ENCODE assay signal across 19 cellular contexts in the genomic region with DNA sequence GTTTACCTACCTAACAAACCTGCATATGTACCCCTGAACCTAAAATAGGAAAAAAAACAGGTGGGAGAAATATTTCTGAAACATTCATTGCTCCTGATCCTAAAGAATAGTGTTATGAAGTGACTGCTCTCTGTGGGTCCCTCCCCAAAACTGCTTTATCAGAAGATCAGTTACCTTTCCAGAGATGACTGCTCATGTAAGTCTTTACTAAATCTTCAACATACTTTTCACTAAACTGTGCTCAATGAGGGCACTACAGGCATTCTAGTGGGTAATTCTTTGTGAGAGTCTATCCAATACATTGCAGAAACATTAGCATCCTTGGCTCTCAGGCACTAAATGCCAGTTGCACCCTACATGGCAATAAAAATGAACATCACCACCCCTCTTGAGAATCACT.
DNase-seq lines count a peak whose midpoint lies in the region; ATAC-seq and TF ChIP-seq lines count a peak whose summit lies in the region.
"Had no signal": no experiment of that assay in that cellular context is flagged by ENCODE, and none has a peak within 500 bp of the region (broad histone marks: within the 10 kb centered on the region; RNA-seq: fewer than 3 reads in every experiment).

No MANE protein-coding gene starts in this region.

- H3K4me3 Mint-ChIP-seq in chondrocyte (ENCODE audit: unreplicated experiment) = peak overlapping the region; percentile 10
- H3K4me3 Mint-ChIP-seq: CD4-positive, CD25-positive, alpha-beta regulatory T cell; HFFc6 had no signal

- H3K27me3 ChIP-seq in right atrium auricular region (no peaks in the 10 kb centered on the region), lower lobe of right lung (ENCODE audit: low read depth) (no peaks in the 10 kb centered on the region), upper lobe of right lung (no peaks in the 10 kb centered on the region)
- H3K27me3 ChIP-seq: BLaER1 had no signal

- intact Hi-C loops in left cardiac atrium (cut with DNase I) = no loop called here
- intact Hi-C loops in lower lobe of right lung (cut with DNase I) = no loop called here
- intact Hi-C loops in upper lobe of right lung (cut with DNase I) = no loop called here

- H3K9me3 ChIP-seq in right atrium auricular region (no peaks in the 10 kb centered on the region), lower lobe of right lung (no peaks in the 10 kb centered on the region), upper lobe of right lung (no peaks in the 10 kb centered on the region)
- H3K9me3 ChIP-seq: BLaER1, HAP-1 had no signal

- TF ChIP-seq CTCF in right atrium auricular region (IDR thresholded peaks at IDR 0.05) (no peak), chondrocyte (IDR thresholded peaks at IDR 0.05) (no peak), lower lobe of right lung (IDR thresholded peaks at IDR 0.05) (no peak), upper lobe of right lung (IDR thresholded peaks at IDR 0.05) (no peak)

- DNase-seq in right atrium auricular region (ENCODE audit: low spot score) (no peak), left cardiac atrium (no peak), chondrocyte (ENCODE audit: low spot score) (no peak), lower lobe of right lung (no peak), upper lobe of right lung (no peak), amniotic stem cell (lab: John Stamatoyannopoulos, UW) (no peak), SIG-M5 (lab: John Stamatoyannopoulos, UW) (no peak)
- DNase-seq: CD4-positive, CD25-positive, alpha-beta regulatory T cell; GOT3; HFFc6; KG1; MM.1S; NCI-H2029; NCI-H526 treated with DMSO at 0.1 percent for 48 hours; RPMI8226; SHP77 treated with DMSO at 0.1 percent for 48 hours had no signal

- peaks cover 5% of the 10 kb centered on the region for H3K9me3 Mint-ChIP-seq in chondrocyte (ENCODE audit: low read depth)
- H3K9me3 Mint-ChIP-seq: HFFc6 had no signal

- H3K36me3 ChIP-seq in right atrium auricular region (no peaks in the 10 kb centered on the region), lower lobe of right lung (no peaks in the 10 kb centered on the region), upper lobe of right lung (no peaks in the 10 kb centered on the region)
- H3K36me3 ChIP-seq: BLaER1, HAP-1 had no signal

- H3K27ac Mint-ChIP-seq in chondrocyte (ENCODE audit: unreplicated experiment) = no peak overlapping the region
- H3K27ac Mint-ChIP-seq: CD4-positive, CD25-positive, alpha-beta regulatory T cell; HFFc6 had no signal

- no peaks in the 10 kb centered on the region for H3K27me3 Mint-ChIP-seq in chondrocyte (ENCODE audit: low read depth)

- H3K4me1 ChIP-seq in right atrium auricular region (peaks cover 0 to 17% of the 10 kb centered on the region in 2 donors), lower lobe of right lung (no peaks in the 10 kb centered on the region), upper lobe of right lung (peaks cover 3% of the 10 kb centered on the region)
- H3K4me1 ChIP-seq: BLaER1, HAP-1 had no signal

- H3K4me3 ChIP-seq in right atrium auricular region = peak overlapping the region; percentile 25 to 31
- H3K4me3 ChIP-seq in lower lobe of right lung = peak overlapping the region; percentile 48
- H3K4me3 ChIP-seq in upper lobe of right lung = peak overlapping the region; percentile 39
- H3K4me3 ChIP-seq: BLaER1, HAP-1, SK-N-MC had no signal

- peaks cover 4% of the 10 kb centered on the region for H3K36me3 Mint-ChIP-seq in chondrocyte (ENCODE audit: low read depth)
- H3K36me3 Mint-ChIP-seq: CD4-positive, CD25-positive, alpha-beta regulatory T cell had no signal

- H3K4me1 Mint-ChIP-seq in chondrocyte (ENCODE audit: low read depth) = peaks cover 15% of the 10 kb centered on the region

- no peak for ATAC-seq in left cardiac atrium
- ATAC-seq in lower lobe of right lung = no peak
- no peak for ATAC-seq in upper lobe of right lung

- H3K27ac ChIP-seq in right atrium auricular region = peak overlapping the region in 1 of 2 donors; percentile 14
- peak overlapping the region; percentile 39 for H3K27ac ChIP-seq in lower lobe of right lung
- peak overlapping the region; percentile 33 for H3K27ac ChIP-seq in upper lobe of right lung
- H3K27ac ChIP-seq: BLaER1, SK-N-MC had no signal
